In genomic region chr14:102594514-102595175, GRCh38 we compare ENCODE assay signal across 8 cellular contexts. TPM values are rescaled to one million over a fixed set of nuclear protein-coding genes. Genes with fewer than 3 reads are reported as not detected.
A peak's percentile ranks its signal among the peaks of the same experiment; 100 is the strongest.
DNase-seq lines count a peak whose midpoint lies in the region; TF ChIP-seq lines count a peak whose summit lies in the region.

No MANE protein-coding gene starts in this region.

- H3F3A ChIP-seq in neural progenitor cell (ENCODE audit: low read depth), result peaks cover 24% of the 10 kb centered on the region

- H3K9me3 Mint-ChIP-seq in activated T-helper 2 cell treated with anti-CD3 and anti-CD28 coated beads, Interferon-gamma antibody, Interleukin-2, Interleukin-4, amounts not matched to agents 10 μg/mL and 5 μg/mL and 100 μg/mL, durations not matched to agents 14 hours and 24 hours and 36 hours, result no peaks in the 10 kb centered on the region
- no peaks in the 10 kb centered on the region for H3K9me3 Mint-ChIP-seq in neural progenitor cell
- H3K9me3 Mint-ChIP-seq in type B pancreatic cell, result no peaks in the 10 kb centered on the region

- H3K4me2 ChIP-seq in neural progenitor cell, result peak overlapping the region; percentile 90

- H3K36me3 Mint-ChIP-seq in activated T-helper 2 cell treated with anti-CD3 and anti-CD28 coated beads, Interferon-gamma antibody, Interleukin-2, Interleukin-4, amounts not matched to agents 10 μg/mL and 5 μg/mL and 100 μg/mL, durations not matched to agents 14 hours and 24 hours and 36 hours (ENCODE audit: low read depth), result peaks cover 27% of the 10 kb centered on the region
- H3K36me3 Mint-ChIP-seq in neural progenitor cell (peaks cover 10% of the 10 kb centered on the region), type B pancreatic cell (peaks cover 4% of the 10 kb centered on the region)

- no peak overlapping the region for H3K27ac ChIP-seq in neural progenitor cell

- TF ChIP-seq CTCF in LNCAP (IDR thresholded peaks at IDR 0.05) (peak; percentile 78), foreskin fibroblast (IDR thresholded peaks at IDR 0.05; ENCODE audit: low read depth, low read length) (peak; percentile 85), neural progenitor cell (IDR thresholded peaks at IDR 0.05) (peak; percentile 82), type B pancreatic cell (conservative IDR thresholded peaks at IDR 0.05) (peak; percentile 88)

- H3K4me1 ChIP-seq in neural progenitor cell, result peaks cover 12% of the 10 kb centered on the region

- peaks cover 28% of the 10 kb centered on the region for H3K4me1 Mint-ChIP-seq in activated T-helper 2 cell treated with anti-CD3 and anti-CD28 coated beads, Interferon-gamma antibody, Interleukin-2, Interleukin-4, amounts not matched to agents 10 μg/mL and 5 μg/mL and 100 μg/mL, durations not matched to agents 14 hours and 24 hours and 36 hours (ENCODE audit: low read depth)
- peaks cover 34% of the 10 kb centered on the region for H3K4me1 Mint-ChIP-seq in neural progenitor cell
- peaks cover 25% of the 10 kb centered on the region for H3K4me1 Mint-ChIP-seq in type B pancreatic cell (ENCODE audit: unreplicated experiment)

- no peak overlapping the region for H3K9ac ChIP-seq in neural progenitor cell

- H3K4me3 ChIP-seq in foreskin fibroblast (ENCODE audit: low read depth in 1 of 2, low read length in 2 of 2) (peak overlapping the region; percentile 90 to 93), neural progenitor cell (peak overlapping the region; percentile 94)

- no peaks in the 10 kb centered on the region for H3K27me3 ChIP-seq in neural progenitor cell

- H3K9me3 ChIP-seq in neural progenitor cell (ENCODE audit: low read depth), result no peaks in the 10 kb centered on the region

- intact Hi-C loops in activated T-helper 2 cell treated with anti-CD3 and anti-CD28 coated beads, Interferon-gamma antibody, Interleukin-2, Interleukin-4, amounts not matched to agents 10 μg/mL and 5 μg/mL and 100 μg/mL, durations not matched to agents 14 hours and 24 hours and 36 hours (cut with micrococcal nuclease), result loop anchor here (1.0 to 5.0 kb wide), 5 partner anchors 12 to 277 kb away; partner anchors contain the start of genes TRAF3 and ZNF839

- peaks cover 77% of the 10 kb centered on the region for H3K79me2 ChIP-seq in neural progenitor cell (ENCODE audit: low read depth)

- no peaks in the 10 kb centered on the region for H3K36me3 ChIP-seq in neural progenitor cell

- no peaks in the 10 kb centered on the region for H3K27me3 Mint-ChIP-seq in activated T-helper 2 cell treated with anti-CD3 and anti-CD28 coated beads, Interferon-gamma antibody, Interleukin-2, Interleukin-4, amounts not matched to agents 10 μg/mL and 5 μg/mL and 100 μg/mL, durations not matched to agents 14 hours and 24 hours and 36 hours (ENCODE audit: low read depth)
- H3K27me3 Mint-ChIP-seq in neural progenitor cell (ENCODE audit: insufficient read depth, low read depth) (peaks cover 5% of the 10 kb centered on the region), type B pancreatic cell (no peaks in the 10 kb centered on the region)

- H3K27ac Mint-ChIP-seq in activated T-helper 2 cell treated with anti-CD3 and anti-CD28 coated beads, Interferon-gamma antibody, Interleukin-2, Interleukin-4, amounts not matched to agents 10 μg/mL and 5 μg/mL and 100 μg/mL, durations not matched to agents 14 hours and 24 hours and 36 hours, result peak overlapping the region; percentile 77
- no peak overlapping the region for H3K27ac Mint-ChIP-seq in neural progenitor cell
- H3K27ac Mint-ChIP-seq in type B pancreatic cell, result peak overlapping the region; percentile 89

- H2AFZ ChIP-seq in neural progenitor cell (replicated peaks), result no peak overlapping the region

- peak overlapping the region; percentile 84 for H3K4me3 Mint-ChIP-seq in activated T-helper 2 cell treated with anti-CD3 and anti-CD28 coated beads, Interferon-gamma antibody, Interleukin-2, Interleukin-4, amounts not matched to agents 10 μg/mL and 5 μg/mL and 100 μg/mL, durations not matched to agents 14 hours and 24 hours and 36 hours (ENCODE audit: low read depth)
- peak overlapping the region; percentile 93 for H3K4me3 Mint-ChIP-seq in neural progenitor cell
- H3K4me3 Mint-ChIP-seq in type B pancreatic cell, result peak overlapping the region; percentile 91

- peaks cover 59% of the 10 kb centered on the region for H4K20me1 ChIP-seq in neural progenitor cell (ENCODE audit: low read depth)

- DNase-seq in NK-92 treated with Interleukin-12 subunit alpha and Interleukin-12 subunit beta, amount 100 ng/mL, for 24 hours (lab: John Stamatoyannopoulos, UW), result peak; percentile 16
- DNase-seq in NK-92 (lab: John Stamatoyannopoulos, UW; ENCODE audit: unreplicated experiment) (no peak), RKO (ENCODE audit: low spot score) (peak; percentile 89), foreskin fibroblast (peak; percentile 42 to 81), neural progenitor cell (ENCODE audit: low spot score) (peak; percentile 65), type B pancreatic cell (ENCODE audit: extremely low spot score, unreplicated experiment) (no peak)
- peak; percentile 53 for DNase-seq in activated T-helper 2 cell treated with anti-CD3 and anti-CD28 coated beads, Interferon-gamma antibody, Interleukin-2, Interleukin-4, amounts not matched to agents 10 μg/mL and 5 μg/mL and 100 μg/mL, durations not matched to agents 14 hours and 24 hours and 36 hours (ENCODE audit: low spot score)

RNA-seq across cellular contexts. Expression of gene RCOR1, which starts 2.2 kb away (rescaled TPM):
- total RNA-seq in activated T-helper 2 cell treated with anti-CD3 and anti-CD28 coated beads, Interferon-gamma antibody, Interleukin-2, Interleukin-4, amounts not matched to agents 10 μg/mL and 5 μg/mL and 100 μg/mL, durations not matched to agents 14 hours and 24 hours and 36 hours, result 22.2 and 24.3 TPM in 2 replicates
- total RNA-seq in neural progenitor cell (ENCODE audit: low replicate concordance) (25.3 and 33.7 TPM in 2 replicates), type B pancreatic cell (ENCODE audit: low replicate concordance) (35.3 and 37.5 TPM in 2 replicates)

Comparison
In these comparisons a context has a peak if more than half of its experiments do, and no peak if none do; other contexts are left out.
1. DNase-seq: peak in NK-92 treated with Interleukin-12 subunit alpha and Interleukin-12 subunit beta, amount 100 ng/mL, for 24 hours (single experiment), RKO (single experiment), activated T-helper 2 cell treated with anti-CD3 and anti-CD28 coated beads, Interferon-gamma antibody, Interleukin-2, Interleukin-4, amounts not matched to agents 10 μg/mL and 5 μg/mL and 100 μg/mL, durations not matched to agents 14 hours and 24 hours and 36 hours (single experiment), foreskin fibroblast (2 of 2) and neural progenitor cell (single experiment); none in NK-92 (single experiment) and type B pancreatic cell (single experiment).
2. Peak in every context shown above with its lines, with median percentiles within 50 percentile points of each other: CTCF ChIP-seq and H3K4me3 Mint-ChIP-seq.